14 cellular contexts compared by ENCODE assay signal in the genomic region with DNA sequence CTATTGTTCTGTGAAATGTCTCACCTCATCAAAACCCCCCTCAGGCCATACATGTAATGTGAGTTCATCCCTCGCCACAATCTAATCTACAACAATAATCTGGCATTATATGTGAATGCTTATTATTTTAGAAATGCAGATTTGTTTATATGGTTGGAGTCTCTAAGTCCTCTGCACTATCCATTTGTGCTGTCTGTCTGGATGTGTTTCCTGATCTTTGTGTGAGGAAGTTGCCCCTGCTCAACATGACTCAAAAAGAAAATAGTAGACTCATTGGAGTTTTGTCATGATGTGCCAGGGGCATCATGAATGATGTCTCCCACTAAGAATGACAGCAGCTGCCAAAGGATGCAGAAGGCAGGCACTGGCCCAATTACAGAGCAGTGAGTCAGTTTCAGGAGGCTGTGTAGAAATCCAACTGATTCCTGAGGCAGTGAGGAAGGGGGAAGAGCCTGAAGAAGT.
A peak's percentile ranks its signal among the peaks of the same experiment; 100 is the strongest.
DNase-seq lines count a peak whose midpoint lies in the region; TF ChIP-seq lines count a peak whose summit lies in the region.
"Had no signal": no experiment of that assay in that cellular context is flagged by ENCODE, and none has a peak within 500 bp of the region (broad histone marks: within the 10 kb centered on the region; RNA-seq: fewer than 3 reads in every experiment).

No MANE protein-coding gene starts in this region.

- H3K4me3 Mint-ChIP-seq in activated CD4-positive, alpha-beta T cell treated with anti-CD3 and anti-CD28 coated beads, Interleukin-2, amount 10 ng/mL, durations not matched to agents 24 days and 14 days, result no peak overlapping the region

- no peaks in the 10 kb centered on the region for H3K27me3 Mint-ChIP-seq in activated CD4-positive, alpha-beta T cell treated with anti-CD3 and anti-CD28 coated beads, Interleukin-2, amount 10 ng/mL, durations not matched to agents 24 days and 14 days

- H3K4me3 ChIP-seq in SJCRH30 (no peak overlapping the region), fibroblast of lung (replicated peaks in 1 of 4; ENCODE audit: control extremely low read depth in 1 of 4, insufficient read depth in 1 of 4, low read depth in 3 of 4, low read length in 4 of 4) (peak overlapping the region in 1 of 4 experiments; percentile 17)
- H3K4me3 ChIP-seq: transverse colon had no signal

- no peaks in the 10 kb centered on the region for H3K9me3 Mint-ChIP-seq in activated CD4-positive, alpha-beta T cell treated with anti-CD3 and anti-CD28 coated beads, Interleukin-2, amount 10 ng/mL, durations not matched to agents 24 days and 14 days

- H3K27me3 ChIP-seq in SJCRH30 (no peaks in the 10 kb centered on the region), fibroblast of lung (ENCODE audit: control insufficient read depth, insufficient read depth, low read length) (no peaks in the 10 kb centered on the region)
- H3K27me3 ChIP-seq: transverse colon had no signal

- DNase-seq in Daoy (ENCODE audit: low read depth), result peak; percentile 80
- peak; percentile 45 to 50 for DNase-seq in SJCRH30
- peak; percentile 89 to 95 for DNase-seq in fibroblast of lung (ENCODE audit: low read depth in 2 of 2)
- peak; percentile 64 for DNase-seq in pons (ENCODE audit: low spot score)
- no peak for DNase-seq in DMS153 (lab: John Stamatoyannopoulos, UW)
- no peak for DNase-seq in NCI-H2107 (lab: John Stamatoyannopoulos, UW)
- no peak for DNase-seq in activated CD4-positive, alpha-beta T cell treated with anti-CD3 and anti-CD28 coated beads, Interleukin-2, amount 10 ng/mL, durations not matched to agents 24 days and 14 days
- no peak for DNase-seq in NCI-H146 (lab: John Stamatoyannopoulos, UW)
- DNase-seq: activated gamma-delta T cell; DMS53; NCI-H2171 treated with DMSO at 0.1 percent for 48 hours; stimulated activated CD4-positive, alpha-beta T cell treated with anti-CD3 and anti-CD28 coated beads, Interleukin-4, amount 100 ng/mL, for 24 hours; T-helper 9 cell; transverse colon had no signal

- H3K4me1 ChIP-seq in SJCRH30 (peaks cover 13% of the 10 kb centered on the region), fibroblast of lung (ENCODE audit: control insufficient read depth, extremely low read depth, insufficient read depth, low read length) (peaks cover 18% of the 10 kb centered on the region)

- H4K20me1 ChIP-seq in fibroblast of lung (ENCODE audit: control insufficient read depth, extremely low read depth, insufficient read depth, low read length), result no peaks in the 10 kb centered on the region

- H3K9me3 ChIP-seq in SJCRH30 (replicated peaks) (no peaks in the 10 kb centered on the region), fibroblast of lung (ENCODE audit: control insufficient read depth, insufficient read depth, low read depth, low read length) (no peaks in the 10 kb centered on the region)
- H3K9me3 ChIP-seq: transverse colon had no signal

- no peaks in the 10 kb centered on the region for H3K79me2 ChIP-seq in fibroblast of lung (ENCODE audit: control insufficient read depth, insufficient read depth, low read length)

- H3K27ac Mint-ChIP-seq in activated CD4-positive, alpha-beta T cell treated with anti-CD3 and anti-CD28 coated beads, Interleukin-2, amount 10 ng/mL, durations not matched to agents 24 days and 14 days, result no peak overlapping the region

- no peaks in the 10 kb centered on the region for H3K4me1 Mint-ChIP-seq in activated CD4-positive, alpha-beta T cell treated with anti-CD3 and anti-CD28 coated beads, Interleukin-2, amount 10 ng/mL, durations not matched to agents 24 days and 14 days

- H3K36me3 Mint-ChIP-seq in activated CD4-positive, alpha-beta T cell treated with anti-CD3 and anti-CD28 coated beads, Interleukin-2, amount 10 ng/mL, durations not matched to agents 24 days and 14 days (ENCODE audit: low read depth), result no peaks in the 10 kb centered on the region

- H3K36me3 ChIP-seq in SJCRH30 (no peaks in the 10 kb centered on the region), fibroblast of lung (ENCODE audit: control insufficient read depth, insufficient read depth, low read length) (no peaks in the 10 kb centered on the region)
- H3K36me3 ChIP-seq: transverse colon had no signal

- peak overlapping the region; percentile 78 for H2AFZ ChIP-seq in fibroblast of lung (ENCODE audit: low read length)

- intact Hi-C loops in activated CD4-positive, alpha-beta T cell treated with anti-CD3 and anti-CD28 coated beads, Interleukin-2, amount 10 ng/mL, durations not matched to agents 24 days and 14 days (cut with micrococcal nuclease), result no loop called here

- peak overlapping the region; percentile 44 for H3K4me2 ChIP-seq in fibroblast of lung (ENCODE audit: extremely low read depth, insufficient read depth, low read length)

- H3K9ac ChIP-seq in fibroblast of lung (ENCODE audit: insufficient read depth, low read length), result no peak overlapping the region

- H3K27ac ChIP-seq in SJCRH30 (peak overlapping the region; percentile 30), fibroblast of lung (ENCODE audit: insufficient read depth, low read length) (peak overlapping the region; percentile 77)
- H3K27ac ChIP-seq: transverse colon had no signal

- TF ChIP-seq CTCF in fibroblast of lung (conservative IDR thresholded peaks at IDR 0.05 in 1 of 2, IDR thresholded peaks at IDR 0.05 in 1 of 2; ENCODE audit: low read depth in 1 of 2, low read length in 2 of 2), result no peak

Comparison
In these comparisons a context has a peak if more than half of its experiments do, and no peak if none do; other contexts are left out.
1. DNase-seq: peak in Daoy (single experiment), SJCRH30 (2 of 2), fibroblast of lung (2 of 2) and pons (single experiment); none in DMS153 (single experiment), NCI-H2107 (single experiment), activated CD4-positive, alpha-beta T cell treated with anti-CD3 and anti-CD28 coated beads, Interleukin-2, amount 10 ng/mL, durations not matched to agents 24 days and 14 days (single experiment) and NCI-H146 (single experiment).